21 cellular contexts compared by ENCODE assay signal in genomic region chr1:114466334-114467014, GRCh38. TPM values are rescaled to one million over a fixed set of nuclear protein-coding genes. Genes with fewer than 3 reads are reported as not detected.
DNase-seq lines count a peak whose midpoint lies in the region; ATAC-seq, FAIRE-seq and TF ChIP-seq lines count a peak whose summit lies in the region.
"Had no signal": no experiment of that assay in that cellular context is flagged by ENCODE, and none has a peak within 500 bp of the region (broad histone marks: within the 10 kb centered on the region; RNA-seq: fewer than 3 reads in every experiment).

No MANE protein-coding gene starts in this region.

- H3K14ac ChIP-seq in trophoblast cell (ENCODE audit: low read length), result no peak overlapping the region

- H2BK120ac ChIP-seq in trophoblast cell (ENCODE audit: insufficient read depth, low read length, poor library complexity), result no peak overlapping the region

- whole genome bisulfite sequencing in trophoblast cell (ENCODE audit: extremely low coverage, insufficient coverage, insufficient read length), result no CpG with 5 or more reads among the region's 14 CpGs

- no peak overlapping the region for H2BK12ac ChIP-seq in trophoblast cell (ENCODE audit: low read length)

- no peak for ATAC-seq in HG03565 (IDR thresholded peaks at IDR 0.05; ENCODE audit: unreplicated experiment)
- ATAC-seq: activated T-cell treated with anti-CD3 and anti-CD28 coated beads, Interleukin-2, amount 50 U/mL, for 72 hours had no signal

- no peak overlapping the region for H2AK5ac ChIP-seq in trophoblast cell (ENCODE audit: low read length)

- no peak overlapping the region for H3K23ac ChIP-seq in trophoblast cell (ENCODE audit: low read length)

- H3K4ac ChIP-seq in trophoblast cell (ENCODE audit: low read depth, low read length), result peak overlapping the region; percentile 86

- no peak overlapping the region for H4K8ac ChIP-seq in trophoblast cell (ENCODE audit: low read depth, low read length)

- peak overlapping the region; percentile 39 for H3K18ac ChIP-seq in trophoblast cell (ENCODE audit: low read length)

- no peak overlapping the region for H2BK5ac ChIP-seq in trophoblast cell (ENCODE audit: low read depth, low read length, poor library complexity)

- H4K91ac ChIP-seq in trophoblast cell (ENCODE audit: low read depth, low read length), result no peak overlapping the region

- peak; percentile 18 for DNase-seq in DMS53 (lab: John Stamatoyannopoulos, UW)
- DNase-seq in DMS53 treated with DMSO at 0.1 percent for 48 hours (lab: John Stamatoyannopoulos, UW; ENCODE audit: unreplicated experiment), result no peak
- peak; percentile 23 for DNase-seq in iPS-NIHi7 (ENCODE audit: extremely low spot score)
- peak; percentile 55 to 84 for DNase-seq in trophoblast cell
- no peak for DNase-seq in epidermal melanocyte (ENCODE audit: insufficient read length, low spot score)
- no peak for DNase-seq in RCC 7860 (ENCODE audit: low spot score)
- DNase-seq: activated CD4-positive, alpha-beta memory T cell treated with anti-CD3 and anti-CD28 coated beads for 36 hours; activated T-cell treated with anti-CD3 and anti-CD28 coated beads, Interleukin-2, amount 50 U/mL, for 72 hours; DMS79 treated with DMSO at 0.1 percent for 48 hours; esophagus squamous epithelium; NCI-H187 treated with DMSO at 0.1 percent for 48 hours; NK-92 treated with Interleukin-12 subunit alpha and Interleukin-12 subunit beta, amount 100 ng/mL, for 24 hours; small intestine; stimulated activated CD4-positive, alpha-beta T cell treated with anti-CD3 and anti-CD28 coated beads, Interleukin-4, amount 100 ng/mL, for 1 hour had no signal

- peaks cover 2% of the 10 kb centered on the region for H3K79me1 ChIP-seq in trophoblast cell (ENCODE audit: low read length)

- peaks cover 4 to 5% of the 10 kb centered on the region in 2 experiments for H3K36me3 ChIP-seq in trophoblast cell (ENCODE audit: control insufficient read depth in 1 of 2, insufficient read depth in 2 of 2, low read length in 2 of 2)
- H3K36me3 ChIP-seq: prostate gland had no signal

- TF ChIP-seq CTCF in VCaP (conservative IDR thresholded peaks at IDR 0.05), result no peak

- H2AFZ ChIP-seq in trophoblast cell (ENCODE audit: insufficient read depth, low read length, poor library complexity), result no peak overlapping the region

- no peak overlapping the region for H3K9ac ChIP-seq in trophoblast cell (ENCODE audit: low read length)
- H3K9ac ChIP-seq: BLaER1 treated with 17β-estradiol and CSF1 and Interleukin-3, amounts not matched to agents 10 nM and 100 nM had no signal

- no peaks in the 10 kb centered on the region for H3K27me3 ChIP-seq in trophoblast cell (ENCODE audit: insufficient read depth, low read length)
- H3K27me3 ChIP-seq: BLaER1 treated with 17β-estradiol and CSF1 and Interleukin-3, amounts not matched to agents 10 nM and 100 nM; esophagus squamous epithelium had no signal

- peaks cover 6% of the 10 kb centered on the region for H3K79me2 ChIP-seq in trophoblast cell (ENCODE audit: control insufficient read depth, insufficient read depth, low read length, poor library complexity)

- no peak overlapping the region for H3K4me2 ChIP-seq in trophoblast cell (ENCODE audit: low read length)

- peaks cover 9 to 11% of the 10 kb centered on the region in 2 experiments for H3K4me1 ChIP-seq in trophoblast cell (ENCODE audit: control insufficient read depth in 1 of 2, insufficient read depth in 2 of 2, low read length in 2 of 2)
- H3K4me1 ChIP-seq: prostate gland had no signal

- peak overlapping the region; percentile 48 for H3K27ac ChIP-seq in VCaP
- H3K27ac ChIP-seq in trophoblast cell (ENCODE audit: low read depth, low read length), result peak overlapping the region; percentile 27
- H3K27ac ChIP-seq: 22Rv1; BLaER1 treated with 17β-estradiol and CSF1 and Interleukin-3, amounts not matched to agents 10 nM and 100 nM; prostate gland; RWPE1 had no signal

- H3K4me3 ChIP-seq in trophoblast cell (ENCODE audit: low read depth, low read length), result no peak overlapping the region
- H3K4me3 ChIP-seq: BLaER1 treated with 17β-estradiol and CSF1 and Interleukin-3, amounts not matched to agents 10 nM and 100 nM; esophagus squamous epithelium; prostate gland had no signal

- no peaks in the 10 kb centered on the region for H3K9me3 ChIP-seq in trophoblast cell (ENCODE audit: insufficient read depth, low read depth, low read length)
- H3K9me3 ChIP-seq: esophagus squamous epithelium, prostate gland had no signal

- no peak overlapping the region for H4K12ac ChIP-seq in trophoblast cell (ENCODE audit: low read depth, low read length)

- no peak for FAIRE-seq in RCC 7860 (lab: Jason Lieb, UNC)
- FAIRE-seq: bronchial epithelial cell, small intestine had no signal

RNA-seq across cellular contexts. Expression of gene TRIM33, which starts 44.5 kb away (rescaled TPM):
- polyA plus RNA-seq in trophoblast cell (2013), result 110 and 120 TPM in 2 replicates

Comparison
In these comparisons a context has a peak if more than half of its experiments do, and no peak if none do; other contexts are left out.
1. DNase-seq: peak in DMS53 (single experiment), iPS-NIHi7 (single experiment) and trophoblast cell (2 of 2); none in DMS53 treated with DMSO at 0.1 percent for 48 hours (single experiment), epidermal melanocyte (single experiment) and RCC 7860 (single experiment).